In the genomic region with DNA sequence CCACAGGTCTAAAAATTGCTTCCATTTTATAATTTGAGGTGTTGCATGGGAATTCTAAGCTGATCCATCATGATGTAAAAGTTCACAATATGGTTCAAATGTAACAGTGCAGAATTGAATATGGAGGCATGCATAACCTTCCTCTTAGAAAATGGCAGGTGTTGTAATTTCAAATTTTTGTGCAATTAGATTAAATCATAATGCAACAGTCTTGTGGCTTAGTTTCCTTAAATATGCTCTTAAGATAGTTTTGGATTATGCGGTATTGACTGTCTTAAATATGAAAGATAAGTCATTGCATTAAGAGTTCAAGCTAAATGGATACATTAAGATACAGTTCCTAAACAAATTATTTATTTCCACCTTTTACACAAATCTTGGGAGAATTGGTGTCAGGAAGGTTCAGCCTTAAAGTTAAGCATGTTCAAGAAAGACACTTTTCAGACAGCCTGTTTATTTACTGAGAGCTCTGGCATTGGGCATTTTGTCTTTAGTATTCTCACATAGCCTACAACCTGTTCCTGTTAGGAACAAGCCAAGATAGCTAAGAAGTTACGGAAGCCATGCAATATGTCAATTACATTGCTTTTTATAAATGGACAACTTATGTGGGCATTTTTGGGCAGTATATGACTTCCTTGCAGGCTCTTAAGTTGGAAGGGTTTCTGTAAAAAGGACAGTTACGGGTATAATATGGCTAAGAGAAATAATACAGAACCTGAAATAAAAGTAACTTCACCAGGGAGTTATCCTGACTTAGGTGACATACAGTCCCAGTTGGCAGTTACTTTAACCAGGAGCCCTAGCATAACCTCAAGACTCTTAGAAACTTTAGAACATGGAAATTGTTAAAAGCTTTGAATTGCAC, we compare ENCODE assay signal across 17 cellular contexts. TPM values are rescaled to one million over a fixed set of nuclear protein-coding genes. Genes with fewer than 3 reads are reported as not detected.
DNase-seq lines count a peak whose midpoint lies in the region; ATAC-seq and TF ChIP-seq lines count a peak whose summit lies in the region.
"Had no signal": no experiment of that assay in that cellular context is flagged by ENCODE, and none has a peak within 500 bp of the region (broad histone marks: within the 10 kb centered on the region; RNA-seq: fewer than 3 reads in every experiment).

No MANE protein-coding gene starts in this region.

- H3K4me3 ChIP-seq in cardiac muscle cell (no peak overlapping the region), heart left ventricle (no peak overlapping the region), smooth muscle cell (no peak overlapping the region), left ventricle myocardium inferior (no peak overlapping the region)
- H3K4me3 ChIP-seq: esophagus muscularis mucosa, suprapubic skin had no signal

- no peak for ATAC-seq in heart left ventricle
- no peak for ATAC-seq in effector memory CD8-positive, alpha-beta T cell (replicated peaks)
- ATAC-seq: PC-3 had no signal

- H3K27me3 Mint-ChIP-seq in effector memory CD8-positive, alpha-beta T cell = no peaks in the 10 kb centered on the region

- peak overlapping the region; percentile 25 to 92 for H3K4me3 Mint-ChIP-seq in effector memory CD8-positive, alpha-beta T cell

- H3K9me3 ChIP-seq in cardiac muscle cell (ENCODE audit: low read depth) (no peaks in the 10 kb centered on the region), heart left ventricle (no peaks in the 10 kb centered on the region), smooth muscle cell (replicated peaks; ENCODE audit: low read depth) (no peaks in the 10 kb centered on the region), left ventricle myocardium inferior (replicated peaks) (no peaks in the 10 kb centered on the region)
- H3K9me3 ChIP-seq: esophagus muscularis mucosa, suprapubic skin had no signal

- DNase-seq in cardiac muscle cell (ENCODE audit: low read depth in 1 of 2, low spot score in 1 of 2) = no peak
- DNase-seq in heart left ventricle = no peak
- DNase-seq in effector memory CD8-positive, alpha-beta T cell = no peak
- DNase-seq in smooth muscle cell (lab: John Stamatoyannopoulos, UW; ENCODE audit: unreplicated experiment) = no peak
- DNase-seq in central memory CD4-positive, alpha-beta T cell = no peak
- DNase-seq in left ventricle myocardium inferior = no peak
- DNase-seq in stimulated activated CD4-positive, alpha-beta T cell treated with anti-CD3 and anti-CD28 coated beads, Interleukin-4, amount 100 ng/mL, for 4 hours = no peak
- DNase-seq: activated CD4-positive, alpha-beta T cell treated with anti-CD3 and anti-CD28 coated beads, Interleukin-2, amount 50 U/mL, for 4 hours; dermis blood vessel endothelial cell; glutamatergic neuron; HCEC 1CT; mammary epithelial cell; NCI-H69; PC-3 had no signal

- no peak overlapping the region for H2AFZ ChIP-seq in smooth muscle cell (ENCODE audit: low read depth)

- peaks cover 100% of the 10 kb centered on the region for H3K36me3 Mint-ChIP-seq in effector memory CD8-positive, alpha-beta T cell (ENCODE audit: insufficient read depth)

- TF ChIP-seq CTCF in cardiac muscle cell (IDR thresholded peaks at IDR 0.05; ENCODE audit: low read depth, low read length) = no peak
- no peak for TF ChIP-seq CTCF in heart left ventricle (IDR thresholded peaks at IDR 0.05)
- no peak for TF ChIP-seq CTCF in smooth muscle cell (IDR thresholded peaks at IDR 0.05; ENCODE audit: borderline replicate concordance, insufficient read depth, poor library complexity, severe bottlenecking)
- TF ChIP-seq CTCF in left ventricle myocardium inferior (IDR thresholded peaks at IDR 0.05; ENCODE audit: borderline replicate concordance) = no peak

- H3K36me3 ChIP-seq in cardiac muscle cell (peaks cover 88% of the 10 kb centered on the region), heart left ventricle (peaks cover 4 to 100% (median 100%) of the 10 kb centered on the region in 9 donors), smooth muscle cell (ENCODE audit: low read depth) (peaks cover 59% of the 10 kb centered on the region), left ventricle myocardium inferior (peaks cover 100% of the 10 kb centered on the region)

- intact Hi-C loops in heart left ventricle (cut with DNase I) = no loop called here
- intact Hi-C loops in left ventricle myocardium inferior (cut with micrococcal nuclease) = no loop called here

- H3K27me3 ChIP-seq in cardiac muscle cell (no peaks in the 10 kb centered on the region), heart left ventricle (no peaks in the 10 kb centered on the region), smooth muscle cell (ENCODE audit: low read depth) (no peaks in the 10 kb centered on the region), left ventricle myocardium inferior (ENCODE audit: low read depth) (no peaks in the 10 kb centered on the region)
- H3K27me3 ChIP-seq: esophagus muscularis mucosa, suprapubic skin had no signal

- H3K27ac ChIP-seq in cardiac muscle cell = peak overlapping the region; percentile 4
- H3K27ac ChIP-seq in heart left ventricle = no peak overlapping the region
- peak overlapping the region; percentile 67 for H3K27ac ChIP-seq in smooth muscle cell (ENCODE audit: low read depth)
- no peak overlapping the region for H3K27ac ChIP-seq in left ventricle myocardium inferior (replicated peaks)
- H3K27ac ChIP-seq: suprapubic skin had no signal

- peaks cover 100% of the 10 kb centered on the region for H4K20me1 ChIP-seq in smooth muscle cell (ENCODE audit: low read depth)

- H3K27ac Mint-ChIP-seq in effector memory CD8-positive, alpha-beta T cell = peak overlapping the region; percentile 91 to 98

- H3F3A ChIP-seq in smooth muscle cell (ENCODE audit: low read depth) = peaks cover 88% of the 10 kb centered on the region

- WGBS in heart left ventricle, 4 donors = 84 to 91% (median 86%) methylated on average over 3 of the region's 3 CpGs
- WGBS in smooth muscle cell (ENCODE audit: low lambda C conversion rate) = 95% methylated on average over 3 of the region's 3 CpGs

- TF ChIP-seq POLR2A in heart left ventricle (IDR thresholded peaks at IDR 0.05) = no peak

- peaks cover 89% of the 10 kb centered on the region for H3K79me2 ChIP-seq in smooth muscle cell (ENCODE audit: low read depth)

- peaks cover 46 to 68% of the 10 kb centered on the region in 2 donors for H3K4me1 Mint-ChIP-seq in effector memory CD8-positive, alpha-beta T cell (ENCODE audit: low read depth in 2 of 2)

- H3K4me2 ChIP-seq in smooth muscle cell = peak overlapping the region; percentile 7

- H3K9ac ChIP-seq in smooth muscle cell (ENCODE audit: low read depth) = no peak overlapping the region

- H3K4me1 ChIP-seq in cardiac muscle cell (ENCODE audit: low read depth) (peaks cover 30% of the 10 kb centered on the region), heart left ventricle (peaks cover 8 to 100% (median 88%) of the 10 kb centered on the region in 12 donors), smooth muscle cell (ENCODE audit: low read depth) (peaks cover 47% of the 10 kb centered on the region), left ventricle myocardium inferior (peaks cover 100% of the 10 kb centered on the region)

- H3K9me3 Mint-ChIP-seq in effector memory CD8-positive, alpha-beta T cell = no peaks in the 10 kb centered on the region

TF ChIP-seq in PFSK-1, 5 proteins besides CTCF, POLR2A, EP300 and RAD21:
- TF ChIP-seq FOXP2 (optimal IDR thresholded peaks at IDR 0.05; ENCODE audit: borderline replicate concordance, extremely low read depth, extremely low read length, insufficient read depth) (no peak), TAF1 (IDR thresholded peaks at IDR 0.05; ENCODE audit: borderline replicate concordance, insufficient read depth, low read length) (no peak), POLR2AphosphoS5 (IDR thresholded peaks at IDR 0.05; ENCODE audit: low read depth, low read length) (peak; percentile 31; the same call in 1 of the 2 replicates)
- TF ChIP-seq, protein P1, sequence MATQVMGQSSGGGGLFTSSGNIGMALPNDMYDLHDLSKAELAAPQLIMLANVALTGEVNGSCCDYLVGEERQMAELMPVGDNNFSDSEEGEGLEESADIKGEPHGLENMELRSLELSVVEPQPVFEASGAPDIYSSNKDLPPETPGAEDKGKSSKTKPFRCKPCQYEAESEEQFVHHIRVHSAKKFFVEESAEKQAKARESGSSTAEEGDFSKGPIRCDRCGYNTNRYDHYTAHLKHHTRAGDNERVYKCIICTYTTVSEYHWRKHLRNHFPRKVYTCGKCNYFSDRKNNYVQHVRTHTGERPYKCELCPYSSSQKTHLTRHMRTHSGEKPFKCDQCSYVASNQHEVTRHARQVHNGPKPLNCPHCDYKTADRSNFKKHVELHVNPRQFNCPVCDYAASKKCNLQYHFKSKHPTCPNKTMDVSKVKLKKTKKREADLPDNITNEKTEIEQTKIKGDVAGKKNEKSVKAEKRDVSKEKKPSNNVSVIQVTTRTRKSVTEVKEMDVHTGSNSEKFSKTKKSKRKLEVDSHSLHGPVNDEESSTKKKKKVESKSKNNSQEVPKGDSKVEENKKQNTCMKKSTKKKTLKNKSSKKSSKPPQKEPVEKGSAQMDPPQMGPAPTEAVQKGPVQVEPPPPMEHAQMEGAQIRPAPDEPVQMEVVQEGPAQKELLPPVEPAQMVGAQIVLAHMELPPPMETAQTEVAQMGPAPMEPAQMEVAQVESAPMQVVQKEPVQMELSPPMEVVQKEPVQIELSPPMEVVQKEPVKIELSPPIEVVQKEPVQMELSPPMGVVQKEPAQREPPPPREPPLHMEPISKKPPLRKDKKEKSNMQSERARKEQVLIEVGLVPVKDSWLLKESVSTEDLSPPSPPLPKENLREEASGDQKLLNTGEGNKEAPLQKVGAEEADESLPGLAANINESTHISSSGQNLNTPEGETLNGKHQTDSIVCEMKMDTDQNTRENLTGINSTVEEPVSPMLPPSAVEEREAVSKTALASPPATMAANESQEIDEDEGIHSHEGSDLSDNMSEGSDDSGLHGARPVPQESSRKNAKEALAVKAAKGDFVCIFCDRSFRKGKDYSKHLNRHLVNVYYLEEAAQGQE (IDR thresholded peaks at IDR 0.05; ENCODE audit: insufficient read depth in 1 of 2, low read depth in 2 of 2, low read length in 2 of 2) = no peak

RNA-seq across cellular contexts. Expression of a gene that starts 9.3 kb away (rescaled TPM):
- total RNA-seq in cardiac muscle cell = 122 and 127 TPM in 2 replicates
- polyA plus RNA-seq in cardiac muscle cell = 160 and 184 TPM in 2 replicates
- total RNA-seq in heart left ventricle = 100 to 1,000 TPM in 6 of 9 donors, 10 to 100 TPM in 3; 43.2 to 162 (median 111) TPM
- 100 to 1,000 TPM in 1 of 2 donors, 10 to 100 TPM in 1; 69.1 to 215 TPM for polyA plus RNA-seq in heart left ventricle
- 235 TPM for polyA plus RNA-seq in PFSK-1 (2012; ENCODE audit: insufficient read length, low read depth)
- total RNA-seq in smooth muscle cell = 158 and 178 TPM in 2 replicates
- 163 and 179 TPM in 2 replicates for polyA plus RNA-seq in smooth muscle cell
- 119 TPM for total RNA-seq in left ventricle myocardium inferior

RNA-seq across cellular contexts. Expression of a gene that starts 56.2 kb away (rescaled TPM):
- total RNA-seq in cardiac muscle cell (16.6 and 17.1 TPM in 2 replicates), heart left ventricle (10 to 100 TPM; 14.3 to 32.8 (median 21.2) TPM), smooth muscle cell (34.6 and 38.3 TPM in 2 replicates), left ventricle myocardium inferior (25.5 TPM)
- polyA plus RNA-seq in cardiac muscle cell (22.5 and 35.3 TPM in 2 replicates), heart left ventricle (10 to 100 TPM; 15.0 to 23.2 TPM), smooth muscle cell (30.8 and 34.5 TPM in 2 replicates)
- 15.7 TPM for polyA plus RNA-seq in PFSK-1 (2012; ENCODE audit: insufficient read length, low read depth)

Comparison
In these comparisons a context has a peak if more than half of its experiments do, and no peak if none do; other contexts are left out.
1. H3K27ac ChIP-seq: peak in cardiac muscle cell (single experiment) and smooth muscle cell (single experiment); none in heart left ventricle (0 of 12) and left ventricle myocardium inferior (single experiment).